23 cellular contexts compared by ENCODE assay signal in the genomic region with DNA sequence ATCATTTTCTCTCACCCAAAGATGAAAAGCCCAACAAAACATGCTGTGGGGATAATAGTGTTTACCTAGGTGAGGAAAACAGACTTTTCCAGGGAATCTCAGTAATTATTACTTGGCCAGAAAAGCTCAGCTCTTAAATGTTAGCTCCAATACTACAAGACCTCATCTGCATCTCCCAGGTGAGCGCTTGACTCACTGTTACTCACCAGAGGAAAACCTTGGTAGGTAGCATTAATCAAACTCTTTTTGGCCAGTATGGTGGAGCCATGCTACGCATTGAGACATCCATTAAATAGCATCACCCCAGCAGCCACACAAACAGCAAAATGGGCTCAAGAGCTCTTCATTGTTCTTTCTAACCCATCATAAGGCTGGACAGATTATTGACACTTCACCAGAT.
"Had no signal": no experiment of that assay in that cellular context is flagged by ENCODE, and none has a peak within 500 bp of the region (broad histone marks: within the 10 kb centered on the region; RNA-seq: fewer than 3 reads in every experiment).

No MANE protein-coding gene starts in this region.

- H3K4me3 Mint-ChIP-seq: activated T-cell treated with anti-CD3 and anti-CD28 coated beads, Interleukin-2, amount 50 U/mL, for 24 hours; activated T-helper 17 cell treated with anti-CD3 and anti-CD28 coated beads, Interleukin-2, amount 50 U/mL, for 72 hours; nephron; WTC11 had no signal

- H3K9me3 ChIP-seq: ascending aorta, esophagus muscularis mucosa, gastrocnemius medialis, left ventricle myocardium inferior, neutrophil, pancreas, upper lobe of right lung had no signal

- H3K27me3 Mint-ChIP-seq: activated T-cell treated with anti-CD3 and anti-CD28 coated beads, Interleukin-2, amount 50 U/mL, for 24 hours; activated T-helper 17 cell treated with anti-CD3 and anti-CD28 coated beads, Interleukin-2, amount 50 U/mL, for 72 hours; central memory CD8-positive, alpha-beta T cell had no signal

- FAIRE-seq: colon, endothelial cell of umbilical vein, pancreas had no signal

- H3K36me3 ChIP-seq: brain microvascular endothelial cell had no signal

- H3K36me3 Mint-ChIP-seq: WTC11 had no signal

- H3K27me3 ChIP-seq: ascending aorta, brain microvascular endothelial cell, esophagus muscularis mucosa, gastrocnemius medialis, neutrophil, pancreas, upper lobe of right lung had no signal

- H3K9me3 Mint-ChIP-seq: activated T-cell treated with anti-CD3 and anti-CD28 coated beads, Interleukin-2, amount 50 U/mL, for 24 hours; activated T-helper 17 cell treated with anti-CD3 and anti-CD28 coated beads, Interleukin-2, amount 50 U/mL, for 72 hours; central memory CD8-positive, alpha-beta T cell; nephron had no signal

- H3K27ac Mint-ChIP-seq: activated T-cell treated with anti-CD3 and anti-CD28 coated beads, Interleukin-2, amount 50 U/mL, for 24 hours; activated T-helper 17 cell treated with anti-CD3 and anti-CD28 coated beads, Interleukin-2, amount 50 U/mL, for 72 hours; nephron; WTC11 had no signal

- DNase-seq: activated CD8-positive, alpha-beta memory T cell treated with anti-CD3 and anti-CD28 coated beads for 24 hours; activated CD8-positive, alpha-beta memory T cell treated with anti-CD3 and anti-CD28 coated beads, Interleukin-2, amount 50 U/mL, for 4 hours; activated T-cell treated with anti-CD3 and anti-CD28 coated beads, Interleukin-2, amount 50 U/mL, for 24 hours; brain microvascular endothelial cell; effector memory CD4-positive, alpha-beta T cell; gastrocnemius medialis; hippocampal formation; left ventricle myocardium inferior; pancreas; right cardiac atrium; stimulated activated CD4-positive, alpha-beta T cell treated with anti-CD3 and anti-CD28 coated beads, Interleukin-4, amount 100 ng/mL, for 24 hours; stimulated activated naive CD8-positive, alpha-beta T cell treated with anti-CD3 and anti-CD28 coated beads, Interleukin-15, Interleukin-2, amounts not matched to agents 100 U/mL and 50 U/mL, for 24 hours; T1000; upper lobe of right lung had no signal

- H3K27ac ChIP-seq: ascending aorta, brain microvascular endothelial cell, esophagus muscularis mucosa, neutrophil, pancreas, upper lobe of right lung had no signal

- H3K4me1 Mint-ChIP-seq: nephron, WTC11 had no signal

- ATAC-seq: gastrocnemius medialis; stimulated activated naive CD8-positive, alpha-beta T cell treated with anti-CD3 and anti-CD28 coated beads, Interleukin-15, Interleukin-2, amounts not matched to agents 100 U/mL and 50 U/mL, for 24 hours; upper lobe of right lung; WTC11 had no signal

- H3K4me3 ChIP-seq: ascending aorta, esophagus muscularis mucosa, gastrocnemius medialis, left ventricle myocardium inferior, pancreas, upper lobe of right lung had no signal

- H3K4me1 ChIP-seq: ascending aorta, pancreas, upper lobe of right lung had no signal
